ENCODE assay signal across 26 cellular contexts in genomic region chr2:40479995-40480525, GRCh38. TPM values are rescaled to one million over a fixed set of nuclear protein-coding genes. Genes with fewer than 3 reads are reported as not detected.
DNase-seq lines count a peak whose midpoint lies in the region; TF ChIP-seq lines count a peak whose summit lies in the region.
"Had no signal": no experiment of that assay in that cellular context is flagged by ENCODE, and none has a peak within 500 bp of the region (broad histone marks: within the 10 kb centered on the region; RNA-seq: fewer than 3 reads in every experiment).

No MANE protein-coding gene starts in this region.

- peaks cover 46 to 47% of the 10 kb centered on the region in 2 experiments for H3K4me1 ChIP-seq in neutrophil (ENCODE audit: control insufficient read depth in 1 of 2, insufficient read depth in 1 of 2, low read depth in 1 of 2, low read length in 1 of 2)
- H3K4me1 ChIP-seq: psoas muscle had no signal

- H3K27ac Mint-ChIP-seq in dendritic cell treated with granulocyte-macrophage colony-stimulating factor and Interleukin-4, amounts not matched to agents 40 ng/mL and 50 ng/mL, for 4 days, result peak overlapping the region; percentile 74
- no peak overlapping the region for H3K27ac Mint-ChIP-seq in HFFc6
- H3K27ac Mint-ChIP-seq: activated CD8-positive, alpha-beta memory T cell treated with anti-CD3 and anti-CD28 coated beads, Interleukin-2, amount 10 ng/mL, durations not matched to agents 7 days and 5 days; activated naive CD8-positive, alpha-beta T cell treated with anti-CD3 and anti-CD28 coated beads, Interleukin-2, amount 10 ng/mL, durations not matched to agents 7 days and 5 days; CD4-positive, CD25-positive, alpha-beta regulatory T cell; effector memory CD8-positive, alpha-beta T cell; naive B cell; stimulated activated effector memory CD8-positive, alpha-beta T cell treated with anti-CD3 and anti-CD28 coated beads, Interleukin-12 subunit alpha, Interleukin-12 subunit beta, amount 100 ng/mL, for 72 hours; T-helper 1 cell treated with Interleukin-12 subunit alpha and Interleukin-12 subunit beta and Interleukin-4 antibody, amounts not matched to agents 30 μg/mL and 1 μg/mL, for 36 hours had no signal

- H3K4me3 Mint-ChIP-seq in dendritic cell treated with granulocyte-macrophage colony-stimulating factor and Interleukin-4, amounts not matched to agents 40 ng/mL and 50 ng/mL, for 4 days, result no peak overlapping the region
- H3K4me3 Mint-ChIP-seq in HFFc6, result no peak overlapping the region
- H3K4me3 Mint-ChIP-seq: activated CD8-positive, alpha-beta memory T cell treated with anti-CD3 and anti-CD28 coated beads, Interleukin-2, amount 10 ng/mL, durations not matched to agents 7 days and 5 days; activated naive CD8-positive, alpha-beta T cell treated with anti-CD3 and anti-CD28 coated beads, Interleukin-2, amount 10 ng/mL, durations not matched to agents 7 days and 5 days; activated T-cell treated with anti-CD3 and anti-CD28 coated beads, Interleukin-2, amount 50 U/mL, for 4 hours; CD4-positive, CD25-positive, alpha-beta regulatory T cell; effector memory CD8-positive, alpha-beta T cell; naive B cell; stimulated activated effector memory CD8-positive, alpha-beta T cell treated with anti-CD3 and anti-CD28 coated beads, Interleukin-12 subunit alpha, Interleukin-12 subunit beta, amount 100 ng/mL, for 72 hours; T-helper 1 cell treated with Interleukin-12 subunit alpha and Interleukin-12 subunit beta and Interleukin-4 antibody, amounts not matched to agents 30 μg/mL and 1 μg/mL, for 36 hours had no signal

- intact Hi-C loops in dendritic cell treated with granulocyte-macrophage colony-stimulating factor and Interleukin-4, amounts not matched to agents 40 ng/mL and 50 ng/mL, for 4 days (cut with micrococcal nuclease), result no loop called here

- peaks cover 9% of the 10 kb centered on the region for H3K9me3 Mint-ChIP-seq in dendritic cell treated with granulocyte-macrophage colony-stimulating factor and Interleukin-4, amounts not matched to agents 40 ng/mL and 50 ng/mL, for 4 days
- no peaks in the 10 kb centered on the region; the same call in 1 of the 2 replicates for H3K9me3 Mint-ChIP-seq in HFFc6
- H3K9me3 Mint-ChIP-seq: activated naive CD8-positive, alpha-beta T cell treated with anti-CD3 and anti-CD28 coated beads, Interleukin-2, amount 10 ng/mL, durations not matched to agents 7 days and 5 days; activated T-cell treated with anti-CD3 and anti-CD28 coated beads, Interleukin-2, amount 50 U/mL, for 4 hours; T-helper 1 cell treated with Interleukin-12 subunit alpha and Interleukin-12 subunit beta and Interleukin-4 antibody, amounts not matched to agents 30 μg/mL and 1 μg/mL, for 36 hours had no signal

- TF ChIP-seq CTCF in neutrophil (IDR thresholded peaks at IDR 0.05) (no peak), HFFc6 (IDR thresholded peaks at IDR 0.05) (no peak)

- H3K4me3 ChIP-seq in neutrophil (ENCODE audit: low read depth in 1 of 2, low read length in 1 of 2), result no peak overlapping the region
- H3K4me3 ChIP-seq: K562, psoas muscle had no signal

- no peaks in the 10 kb centered on the region for H3K36me3 Mint-ChIP-seq in dendritic cell treated with granulocyte-macrophage colony-stimulating factor and Interleukin-4, amounts not matched to agents 40 ng/mL and 50 ng/mL, for 4 days (ENCODE audit: low read depth)
- H3K36me3 Mint-ChIP-seq in HFFc6 (ENCODE audit: low read depth), result peaks cover 7% of the 10 kb centered on the region; the same call in 1 of the 2 replicates
- H3K36me3 Mint-ChIP-seq: activated CD8-positive, alpha-beta memory T cell treated with anti-CD3 and anti-CD28 coated beads, Interleukin-2, amount 10 ng/mL, durations not matched to agents 7 days and 5 days; activated naive CD8-positive, alpha-beta T cell treated with anti-CD3 and anti-CD28 coated beads, Interleukin-2, amount 10 ng/mL, durations not matched to agents 7 days and 5 days; CD4-positive, CD25-positive, alpha-beta regulatory T cell; naive B cell; stimulated activated effector memory CD8-positive, alpha-beta T cell treated with anti-CD3 and anti-CD28 coated beads, Interleukin-12 subunit alpha, Interleukin-12 subunit beta, amount 100 ng/mL, for 72 hours had no signal

- no peaks in the 10 kb centered on the region for H3K36me3 ChIP-seq in neutrophil

- H3K4me1 Mint-ChIP-seq in dendritic cell treated with granulocyte-macrophage colony-stimulating factor and Interleukin-4, amounts not matched to agents 40 ng/mL and 50 ng/mL, for 4 days (ENCODE audit: low read depth), result peaks cover 48% of the 10 kb centered on the region
- peaks cover 10% of the 10 kb centered on the region for H3K4me1 Mint-ChIP-seq in HFFc6 (ENCODE audit: low read depth)
- H3K4me1 Mint-ChIP-seq: activated CD8-positive, alpha-beta memory T cell treated with anti-CD3 and anti-CD28 coated beads, Interleukin-2, amount 10 ng/mL, durations not matched to agents 7 days and 5 days; activated naive CD8-positive, alpha-beta T cell treated with anti-CD3 and anti-CD28 coated beads, Interleukin-2, amount 10 ng/mL, durations not matched to agents 7 days and 5 days; CD4-positive, CD25-positive, alpha-beta regulatory T cell; naive B cell; stimulated activated effector memory CD8-positive, alpha-beta T cell treated with anti-CD3 and anti-CD28 coated beads, Interleukin-12 subunit alpha, Interleukin-12 subunit beta, amount 100 ng/mL, for 72 hours had no signal

- H3K27me3 Mint-ChIP-seq in dendritic cell treated with granulocyte-macrophage colony-stimulating factor and Interleukin-4, amounts not matched to agents 40 ng/mL and 50 ng/mL, for 4 days, result no peaks in the 10 kb centered on the region
- no peaks in the 10 kb centered on the region for H3K27me3 Mint-ChIP-seq in HFFc6 (ENCODE audit: insufficient read depth)
- H3K27me3 Mint-ChIP-seq: activated CD8-positive, alpha-beta memory T cell treated with anti-CD3 and anti-CD28 coated beads, Interleukin-2, amount 10 ng/mL, durations not matched to agents 7 days and 5 days; CD4-positive, CD25-positive, alpha-beta regulatory T cell; effector memory CD8-positive, alpha-beta T cell; naive B cell had no signal

- H3K27ac ChIP-seq in neutrophil, result peak overlapping the region; percentile 71
- H3K27ac ChIP-seq: 22Rv1, psoas muscle had no signal

- H3K27me3 ChIP-seq in neutrophil, result no peaks in the 10 kb centered on the region

- no peaks in the 10 kb centered on the region for H3K9me3 ChIP-seq in neutrophil
- H3K9me3 ChIP-seq: psoas muscle had no signal

- DNase-seq in NCI-H82 (lab: John Stamatoyannopoulos, UW) (peak; percentile 23), NCI-H82 treated with DMSO at 0.1 percent for 48 hours (lab: John Stamatoyannopoulos, UW; ENCODE audit: unreplicated experiment) (no peak), NOMO-1 treated with dmso at 0.1 percent for 144 hours (lab: John Stamatoyannopoulos, UW; ENCODE audit: unreplicated experiment) (peak; percentile 87), NCI-H1436 treated with DMSO at 0.1 percent for 48 hours (lab: John Stamatoyannopoulos, UW) (no peak), HFFc6 (no peak), amygdala (lab: John Stamatoyannopoulos, UW) (no peak)
- DNase-seq: activated CD4-positive, CD25-positive, alpha-beta regulatory T cell; activated CD8-positive, alpha-beta memory T cell treated with anti-CD3 and anti-CD28 coated beads, Interleukin-2, amount 10 ng/mL, durations not matched to agents 7 days and 5 days; activated gamma-delta T cell treated with Interleukin-2 at 50 U/mL for 16 hours; activated naive CD8-positive, alpha-beta T cell treated with anti-CD3 and anti-CD28 coated beads, Interleukin-2, amount 10 ng/mL, durations not matched to agents 7 days and 5 days; activated T-cell treated with anti-CD3 and anti-CD28 coated beads, Interleukin-2, amount 50 U/mL, for 4 hours; caudate nucleus; CD4-positive, CD25-positive, alpha-beta regulatory T cell; cortex of kidney; effector memory CD8-positive, alpha-beta T cell; naive B cell; NCI-H2081; NCI-H524 treated with DMSO at 0.1 percent for 48 hours; NK-92 treated with Interleukin-12 subunit alpha and Interleukin-12 subunit beta, amount 100 ng/mL, for 24 hours; psoas muscle had no signal

RNA-seq across cellular contexts. Expression of gene SLC8A1, which starts 28.2 kb away (rescaled TPM):
- 10 to 100 TPM; 71.5 to 96.9 (median 92.2) TPM for total RNA-seq in HFFc6 (2021; fragmentation: NEBNext Ultra II Directional; extraction: Animal tissue kit (Norgen Biotek cat#: 25700))
- total RNA-seq: CD4-positive, CD25-positive, alpha-beta regulatory T cell; K562 had no signal

Comparison
In these comparisons a context has a peak if more than half of its experiments do, and no peak if none do; other contexts are left out.
1. DNase-seq: peak in NCI-H82 (single experiment) and NOMO-1 treated with dmso at 0.1 percent for 144 hours (single experiment); none in NCI-H82 treated with DMSO at 0.1 percent for 48 hours (single experiment), NCI-H1436 treated with DMSO at 0.1 percent for 48 hours (single experiment), HFFc6 (single experiment) and amygdala (0 of 56).